ENCODE assay signal across 1 cellular context in the genomic region with DNA sequence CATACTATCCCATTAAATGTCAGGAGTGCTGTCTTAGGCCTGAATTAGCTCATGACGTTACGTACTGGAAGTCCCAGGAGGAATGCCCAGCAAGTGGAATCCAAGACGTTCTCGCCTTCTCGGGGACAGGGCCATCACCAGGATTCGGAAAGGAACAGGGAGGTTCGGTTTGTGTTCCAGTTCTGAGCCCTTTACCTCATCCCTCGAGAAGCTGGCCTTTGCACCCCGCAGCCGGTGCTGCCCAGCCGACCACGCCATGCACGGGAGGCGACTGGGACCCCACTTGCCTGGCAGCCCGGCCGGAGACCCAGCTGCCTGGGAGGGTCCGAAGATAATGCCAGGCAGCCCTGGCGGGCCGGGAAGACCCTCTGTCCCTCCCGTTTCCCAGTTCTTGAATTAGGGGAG.
TF ChIP-seq lines count a peak whose summit lies in the region.

No MANE protein-coding gene starts in this region.

TF ChIP-seq in GM23338, 12 proteins besides CTCF, POLR2A, EP300 and RAD21 (continued from another document):
- TF ChIP-seq, protein P1, sequence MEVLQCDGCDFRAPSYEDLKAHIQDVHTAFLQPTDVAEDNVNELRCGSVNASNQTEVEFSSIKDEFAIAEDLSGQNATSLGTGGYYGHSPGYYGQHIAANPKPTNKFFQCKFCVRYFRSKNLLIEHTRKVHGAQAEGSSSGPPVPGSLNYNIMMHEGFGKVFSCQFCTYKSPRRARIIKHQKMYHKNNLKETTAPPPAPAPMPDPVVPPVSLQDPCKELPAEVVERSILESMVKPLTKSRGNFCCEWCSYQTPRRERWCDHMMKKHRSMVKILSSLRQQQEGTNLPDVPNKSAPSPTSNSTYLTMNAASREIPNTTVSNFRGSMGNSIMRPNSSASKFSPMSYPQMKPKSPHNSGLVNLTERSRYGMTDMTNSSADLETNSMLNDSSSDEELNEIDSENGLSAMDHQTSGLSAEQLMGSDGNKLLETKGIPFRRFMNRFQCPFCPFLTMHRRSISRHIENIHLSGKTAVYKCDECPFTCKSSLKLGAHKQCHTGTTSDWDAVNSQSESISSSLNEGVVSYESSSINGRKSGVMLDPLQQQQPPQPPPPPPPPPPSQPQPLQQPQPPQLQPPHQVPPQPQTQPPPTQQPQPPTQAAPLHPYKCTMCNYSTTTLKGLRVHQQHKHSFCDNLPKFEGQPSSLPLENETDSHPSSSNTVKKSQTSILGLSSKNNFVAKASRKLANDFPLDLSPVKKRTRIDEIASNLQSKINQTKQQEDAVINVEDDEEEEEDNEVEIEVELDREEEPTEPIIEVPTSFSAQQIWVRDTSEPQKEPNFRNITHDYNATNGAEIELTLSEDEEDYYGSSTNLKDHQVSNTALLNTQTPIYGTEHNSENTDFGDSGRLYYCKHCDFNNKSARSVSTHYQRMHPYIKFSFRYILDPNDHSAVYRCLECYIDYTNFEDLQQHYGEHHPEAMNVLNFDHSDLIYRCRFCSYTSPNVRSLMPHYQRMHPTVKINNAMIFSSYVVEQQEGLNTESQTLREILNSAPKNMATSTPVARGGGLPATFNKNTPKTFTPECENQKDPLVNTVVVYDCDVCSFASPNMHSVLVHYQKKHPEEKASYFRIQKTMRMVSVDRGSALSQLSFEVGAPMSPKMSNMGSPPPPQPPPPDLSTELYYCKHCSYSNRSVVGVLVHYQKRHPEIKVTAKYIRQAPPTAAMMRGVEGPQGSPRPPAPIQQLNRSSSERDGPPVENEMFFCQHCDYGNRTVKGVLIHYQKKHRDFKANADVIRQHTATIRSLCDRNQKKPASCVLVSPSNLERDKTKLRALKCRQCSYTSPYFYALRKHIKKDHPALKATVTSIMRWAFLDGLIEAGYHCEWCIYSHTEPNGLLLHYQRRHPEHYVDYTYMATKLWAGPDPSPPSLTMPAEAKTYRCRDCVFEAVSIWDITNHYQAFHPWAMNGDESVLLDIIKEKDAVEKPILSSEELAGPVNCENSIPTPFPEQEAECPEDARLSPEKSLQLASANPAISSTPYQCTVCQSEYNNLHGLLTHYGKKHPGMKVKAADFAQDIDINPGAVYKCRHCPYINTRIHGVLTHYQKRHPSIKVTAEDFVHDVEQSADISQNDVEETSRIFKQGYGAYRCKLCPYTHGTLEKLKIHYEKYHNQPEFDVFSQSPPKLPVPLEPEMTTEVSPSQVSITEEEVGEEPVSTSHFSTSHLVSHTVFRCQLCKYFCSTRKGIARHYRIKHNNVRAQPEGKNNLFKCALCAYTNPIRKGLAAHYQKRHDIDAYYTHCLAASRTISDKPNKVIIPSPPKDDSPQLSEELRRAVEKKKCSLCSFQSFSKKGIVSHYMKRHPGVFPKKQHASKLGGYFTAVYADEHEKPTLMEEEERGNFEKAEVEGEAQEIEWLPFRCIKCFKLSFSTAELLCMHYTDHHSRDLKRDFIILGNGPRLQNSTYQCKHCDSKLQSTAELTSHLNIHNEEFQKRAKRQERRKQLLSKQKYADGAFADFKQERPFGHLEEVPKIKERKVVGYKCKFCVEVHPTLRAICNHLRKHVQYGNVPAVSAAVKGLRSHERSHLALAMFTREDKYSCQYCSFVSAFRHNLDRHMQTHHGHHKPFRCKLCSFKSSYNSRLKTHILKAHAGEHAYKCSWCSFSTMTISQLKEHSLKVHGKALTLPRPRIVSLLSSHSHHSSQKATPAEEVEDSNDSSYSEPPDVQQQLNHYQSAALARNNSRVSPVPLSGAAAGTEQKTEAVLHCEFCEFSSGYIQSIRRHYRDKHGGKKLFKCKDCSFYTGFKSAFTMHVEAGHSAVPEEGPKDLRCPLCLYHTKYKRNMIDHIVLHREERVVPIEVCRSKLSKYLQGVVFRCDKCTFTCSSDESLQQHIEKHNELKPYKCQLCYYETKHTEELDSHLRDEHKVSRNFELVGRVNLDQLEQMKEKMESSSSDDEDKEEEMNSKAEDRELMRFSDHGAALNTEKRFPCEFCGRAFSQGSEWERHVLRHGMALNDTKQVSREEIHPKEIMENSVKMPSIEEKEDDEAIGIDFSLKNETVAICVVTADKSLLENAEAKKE (CRISPR knock-in tag; IDR thresholded peaks at IDR 0.05): no peak
- TF ChIP-seq POLR2AphosphoS5 (IDR thresholded peaks at IDR 0.05; ENCODE audit: low read depth) (no peak), CREB1 (CRISPR knock-in tag; IDR thresholded peaks at IDR 0.05; ENCODE audit: low read depth) (no peak), STAT1 (IDR thresholded peaks at IDR 0.05; ENCODE audit: unreplicated experiment) (no peak)
